In genomic region chrX:18548996-18549395, GRCh38 we compare ENCODE assay signal across 15 cellular contexts.
DNase-seq lines count a peak whose midpoint lies in the region; ATAC-seq and TF ChIP-seq lines count a peak whose summit lies in the region.
"Had no signal": no experiment of that assay in that cellular context is flagged by ENCODE, and none has a peak within 500 bp of the region (broad histone marks: within the 10 kb centered on the region; RNA-seq: fewer than 3 reads in every experiment).

No MANE protein-coding gene starts in this region.

- BruUV-seq in PC-3 (replicated peaks; lab: Mats Ljungman, UMichigan) (no TSS peak), mammary epithelial cell (replicated peaks; lab: Mats Ljungman, UMichigan) (no TSS peak)

- H3K4me1 ChIP-seq in PC-3 (ENCODE audit: insufficient read depth, low read length) (peaks cover 18% of the 10 kb centered on the region), mammary epithelial cell (ENCODE audit: insufficient read depth, low read length) (peaks cover 5% of the 10 kb centered on the region)
- H3K4me1 ChIP-seq: Caco-2 had no signal

- H3K4me2 ChIP-seq in PC-3 (ENCODE audit: low read length) (0 out of 2 replicates have a peak overlapping the region, but pooled peaks have one; percentile 9), mammary epithelial cell (ENCODE audit: insufficient read depth, low read depth, low read length) (no peak overlapping the region)

- intact Hi-C loops in PC-3 (cut with micrococcal nuclease), result no loop called here
- intact Hi-C loops in mammary epithelial cell (cut with micrococcal nuclease), result no loop called here

- no peak overlapping the region for H3K27ac ChIP-seq in PC-3 (ENCODE audit: low read length)
- H3K27ac ChIP-seq in mammary epithelial cell (ENCODE audit: insufficient read depth, low read depth, low read length), result no peak overlapping the region
- H3K27ac ChIP-seq in epithelial cell of prostate, result peak overlapping the region; percentile 28
- H3K27ac ChIP-seq: C4-2B had no signal

- no peaks in the 10 kb centered on the region for H3F3A ChIP-seq in PC-3 (ENCODE audit: low read length, unreplicated experiment)

- dilution Hi-C loops in mammary epithelial cell (cut with HindIII; ENCODE audit: low sequenced_read_pairs), result no loop called here

- H3K9me3 ChIP-seq in PC-3 (ENCODE audit: low read length), result no peaks in the 10 kb centered on the region
- H3K9me3 ChIP-seq in mammary epithelial cell (replicated peaks; ENCODE audit: insufficient read depth, low read length), result no peaks in the 10 kb centered on the region
- H3K9me3 ChIP-seq: Caco-2, HAP-1 had no signal

- POLR2A ChIA-PET in PC-3 (lab: Charles Lee; ENCODE audit: unreplicated experiment), result no interaction called here

- TF ChIP-seq CTCF in PC-3 (conservative IDR thresholded peaks at IDR 0.05; ENCODE audit: low read depth, low read length), result no peak
- no peak for TF ChIP-seq CTCF in mammary epithelial cell (conservative IDR thresholded peaks at IDR 0.05 in 1 of 2, IDR thresholded peaks at IDR 0.05 in 1 of 2; ENCODE audit: extremely low read depth in 1 of 2, insufficient read depth in 1 of 2, low read depth in 1 of 2, low read length in 2 of 2)

- ATAC-seq in PC-3, result peak; percentile 74

- H4K20me1 ChIP-seq in PC-3 (ENCODE audit: low read length), result no peaks in the 10 kb centered on the region
- H4K20me1 ChIP-seq in mammary epithelial cell (ENCODE audit: insufficient read depth, low read length), result no peaks in the 10 kb centered on the region

- CTCF ChIA-PET in PC-3 (lab: Charles Lee) (no interaction called here), mammary epithelial cell (lab: Charles Lee; ENCODE audit: low non-redundant PET) (interaction anchor here (0.6 kb wide), 1 partner anchor 22 kb away, joined by 4 read pairs; no protein-coding TSS in a partner anchor)

- WGBS in mammary epithelial cell (ENCODE audit: low coverage, missing lambda C conversion rate), result 65% methylated on average over 3 of the region's 3 CpGs

- H3K9me2 ChIP-seq in PC-3 (replicated peaks; ENCODE audit: low read length), result no peaks in the 10 kb centered on the region

- H2AFZ ChIP-seq in PC-3 (ENCODE audit: low read length) (no peak overlapping the region), mammary epithelial cell (ENCODE audit: low read depth, low read length) (no peak overlapping the region)

- H3K79me2 ChIP-seq in PC-3 (ENCODE audit: low read length) (no peaks in the 10 kb centered on the region), mammary epithelial cell (ENCODE audit: insufficient read depth, low read length) (no peaks in the 10 kb centered on the region)

- in situ Hi-C loops in mammary epithelial cell (cut with MboI; ENCODE audit: low sequenced_read_pairs in 2 of 2), result no loop called here

- H3K9ac ChIP-seq in PC-3 (ENCODE audit: low read length), result no peak overlapping the region
- no peak overlapping the region for H3K9ac ChIP-seq in mammary epithelial cell (ENCODE audit: insufficient read depth, low read length)

- H3K4me3 ChIP-seq in PC-3 (ENCODE audit: low read length), result no peak overlapping the region
- no peak overlapping the region for H3K4me3 ChIP-seq in mammary epithelial cell (replicated peaks in 1 of 3; ENCODE audit: insufficient read depth in 1 of 3, low read depth in 2 of 3, low read length in 3 of 3)
- H3K4me3 ChIP-seq: HAP-1 had no signal

- DNase-seq in PC-3 (peak; percentile 61), mammary epithelial cell (peak; percentile 26), epithelial cell of prostate (ENCODE audit: low read depth, low spot score) (no peak), kidney tubule cell (ENCODE audit: low spot score) (peak; percentile 7), middle frontal gyrus (ENCODE audit: extremely low spot score, low spot score) (no peak), GF-D8 (lab: John Stamatoyannopoulos, UW) (no peak), SKM-1 (lab: John Stamatoyannopoulos, UW; ENCODE audit: unreplicated experiment) (no peak), Kasumi-1 (lab: John Stamatoyannopoulos, UW) (no peak)
- DNase-seq: AML-193; Caco-2; CD4-positive, alpha-beta T cell; DMS153; GDM1 had no signal

- H3K27me3 ChIP-seq in PC-3 (ENCODE audit: low read length) (no peaks in the 10 kb centered on the region), mammary epithelial cell (ENCODE audit: insufficient read depth, low read length) (no peaks in the 10 kb centered on the region)

- H3K36me3 ChIP-seq in PC-3 (ENCODE audit: low read depth, low read length) (no peaks in the 10 kb centered on the region), mammary epithelial cell (ENCODE audit: insufficient read depth, low read length) (no peaks in the 10 kb centered on the region)
- H3K36me3 ChIP-seq: HAP-1 had no signal

Comparison
In these comparisons a context has a peak if more than half of its experiments do, and no peak if none do; other contexts are left out.
1. DNase-seq: peak in PC-3 (single experiment), mammary epithelial cell (single experiment) and kidney tubule cell (single experiment); none in epithelial cell of prostate (single experiment), middle frontal gyrus (single experiment), GF-D8 (single experiment), SKM-1 (single experiment) and Kasumi-1 (0 of 2).